ENCODE assay signal across 13 cellular contexts in the genomic region with DNA sequence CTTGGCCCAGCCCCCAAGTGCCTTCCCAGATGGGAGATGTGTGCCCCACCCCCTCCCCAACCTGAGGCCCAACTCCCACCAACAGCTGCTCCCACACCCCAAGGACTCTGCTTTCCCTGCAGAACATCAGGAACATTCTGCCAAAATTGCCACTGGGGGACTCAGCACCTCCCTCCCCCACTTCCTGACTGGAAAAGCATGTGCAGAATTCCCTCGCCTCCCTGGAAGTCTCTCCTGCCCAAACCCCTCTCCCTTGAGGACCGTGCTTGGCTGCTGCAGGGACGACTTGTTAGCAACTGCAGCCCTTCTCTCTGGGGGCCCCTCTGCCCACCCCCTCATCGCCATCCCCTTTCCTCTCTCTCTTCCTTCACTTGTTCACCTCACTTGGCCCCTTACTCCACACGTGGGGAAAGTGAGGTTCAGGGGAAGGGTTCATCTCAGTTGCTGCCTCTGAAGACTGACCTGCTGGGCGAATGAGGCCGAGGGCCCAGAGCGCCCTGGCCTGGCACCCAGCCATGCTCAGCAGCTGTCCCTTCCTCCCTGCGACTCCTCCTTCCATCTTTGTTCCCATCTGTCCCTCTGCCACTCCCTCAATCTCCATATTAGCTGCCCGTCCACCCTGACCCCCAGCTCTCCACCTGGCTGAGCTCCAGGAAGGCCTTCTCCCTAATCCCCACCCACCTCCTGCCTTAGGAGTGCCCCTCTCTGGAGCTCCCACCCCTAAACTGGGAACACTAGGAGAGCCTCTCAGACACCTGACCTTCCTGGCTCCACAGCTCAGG.
DNase-seq lines count a peak whose midpoint lies in the region; TF ChIP-seq lines count a peak whose summit lies in the region.
"Had no signal": no experiment of that assay in that cellular context is flagged by ENCODE, and none has a peak within 500 bp of the region (broad histone marks: within the 10 kb centered on the region; RNA-seq: fewer than 3 reads in every experiment).

No MANE protein-coding gene starts in this region.

- H3K36me3 Mint-ChIP-seq in neural crest cell (ENCODE audit: low read depth) (no peaks in the 10 kb centered on the region), HFFc6 (ENCODE audit: low read depth) (no peaks in the 10 kb centered on the region)

- H3K36me3 ChIP-seq in WERI-Rb-1: no peaks in the 10 kb centered on the region
- H3K36me3 ChIP-seq: BLaER1 treated with 17β-estradiol and CSF1 and Interleukin-3, amounts not matched to agents 10 nM and 100 nM; Peyer's patch had no signal

- H3K27ac Mint-ChIP-seq in neural crest cell (ENCODE audit: unreplicated experiment) (peak overlapping the region; percentile 62), HFFc6 (no peak overlapping the region)
- H3K27ac Mint-ChIP-seq: activated T-cell treated with anti-CD3 and anti-CD28 coated beads, Interleukin-2, amount 50 U/mL, for 24 hours had no signal

- H3K27me3 Mint-ChIP-seq in neural crest cell (ENCODE audit: low read depth) (peaks cover 5% of the 10 kb centered on the region), HFFc6 (ENCODE audit: insufficient read depth) (peaks cover 40% of the 10 kb centered on the region)

- in situ Hi-C loops in G401 (cut with HindIII; ENCODE audit: low sequenced_read_pairs): no loop called here

- no peaks in the 10 kb centered on the region for H3K9me3 ChIP-seq in WERI-Rb-1 (ENCODE audit: severe bottlenecking)
- H3K9me3 ChIP-seq: Peyer's patch had no signal

- H3K4me3 Mint-ChIP-seq in neural crest cell (no peak overlapping the region), HFFc6 (no peak overlapping the region)
- H3K4me3 Mint-ChIP-seq: activated T-cell treated with anti-CD3 and anti-CD28 coated beads, Interleukin-2, amount 50 U/mL, for 24 hours had no signal

- H3K27me3 ChIP-seq in WERI-Rb-1 (ENCODE audit: insufficient read depth, low read depth, severe bottlenecking): no peaks in the 10 kb centered on the region
- H3K27me3 ChIP-seq: BLaER1 treated with 17β-estradiol and CSF1 and Interleukin-3, amounts not matched to agents 10 nM and 100 nM; Peyer's patch had no signal

- peak overlapping the region; percentile 87 for H3K27ac ChIP-seq in WERI-Rb-1
- H3K27ac ChIP-seq: BLaER1 treated with 17β-estradiol and CSF1 and Interleukin-3, amounts not matched to agents 10 nM and 100 nM; Peyer's patch had no signal

- H3K4me3 ChIP-seq in WERI-Rb-1 (ENCODE audit: low read depth, low read length): no peak overlapping the region
- H3K4me3 ChIP-seq: BLaER1 treated with 17β-estradiol and CSF1 and Interleukin-3, amounts not matched to agents 10 nM and 100 nM; Peyer's patch had no signal

- intact Hi-C loops in head of caudate nucleus (cut with DNase I): no loop called here

- TF ChIP-seq CTCF in WERI-Rb-1 (IDR thresholded peaks at IDR 0.05; ENCODE audit: low read depth, low read length) (no peak), neural crest cell (conservative IDR thresholded peaks at IDR 0.05) (no peak), HFFc6 (IDR thresholded peaks at IDR 0.05) (no peak)

- H3K9me3 Mint-ChIP-seq in neural crest cell (no peaks in the 10 kb centered on the region), HFFc6 (no peaks in the 10 kb centered on the region; the same call in 1 of the 2 replicates)
- H3K9me3 Mint-ChIP-seq: activated T-cell treated with anti-CD3 and anti-CD28 coated beads, Interleukin-2, amount 50 U/mL, for 24 hours had no signal

- peaks cover 6% of the 10 kb centered on the region for H3K4me1 Mint-ChIP-seq in neural crest cell
- 0 out of 2 replicates have a peak, but pooled peaks cover 10% of the 10 kb centered on the region for H3K4me1 Mint-ChIP-seq in HFFc6 (ENCODE audit: low read depth)

- peak; percentile 25 for DNase-seq in G401 (ENCODE audit: low spot score)
- DNase-seq in NCI-H2029 treated with DMSO at 0.1 percent for 48 hours (lab: John Stamatoyannopoulos, UW): peak; percentile 28
- DNase-seq in WERI-Rb-1: peak; percentile 85
- DNase-seq in neural crest cell (ENCODE audit: low read depth, low spot score): no peak
- no peak for DNase-seq in COLO829 (ENCODE audit: low spot score)
- no peak for DNase-seq in head of caudate nucleus
- no peak for DNase-seq in HFFc6
- DNase-seq: activated CD4-positive, alpha-beta T cell treated with anti-CD3 and anti-CD28 coated beads for 4 hours; activated T-cell treated with anti-CD3 and anti-CD28 coated beads, Interleukin-2, amount 50 U/mL, for 24 hours; central memory CD4-positive, alpha-beta T cell; Peyer's patch; T-helper 2 cell had no signal

Comparison
In these comparisons a context has a peak if more than half of its experiments do, and no peak if none do; other contexts are left out.
1. DNase-seq: peak in G401 (single experiment), NCI-H2029 treated with DMSO at 0.1 percent for 48 hours (single experiment) and WERI-Rb-1 (single experiment); none in neural crest cell (single experiment), COLO829 (single experiment), head of caudate nucleus (0 of 42) and HFFc6 (single experiment).